In the genomic region with DNA sequence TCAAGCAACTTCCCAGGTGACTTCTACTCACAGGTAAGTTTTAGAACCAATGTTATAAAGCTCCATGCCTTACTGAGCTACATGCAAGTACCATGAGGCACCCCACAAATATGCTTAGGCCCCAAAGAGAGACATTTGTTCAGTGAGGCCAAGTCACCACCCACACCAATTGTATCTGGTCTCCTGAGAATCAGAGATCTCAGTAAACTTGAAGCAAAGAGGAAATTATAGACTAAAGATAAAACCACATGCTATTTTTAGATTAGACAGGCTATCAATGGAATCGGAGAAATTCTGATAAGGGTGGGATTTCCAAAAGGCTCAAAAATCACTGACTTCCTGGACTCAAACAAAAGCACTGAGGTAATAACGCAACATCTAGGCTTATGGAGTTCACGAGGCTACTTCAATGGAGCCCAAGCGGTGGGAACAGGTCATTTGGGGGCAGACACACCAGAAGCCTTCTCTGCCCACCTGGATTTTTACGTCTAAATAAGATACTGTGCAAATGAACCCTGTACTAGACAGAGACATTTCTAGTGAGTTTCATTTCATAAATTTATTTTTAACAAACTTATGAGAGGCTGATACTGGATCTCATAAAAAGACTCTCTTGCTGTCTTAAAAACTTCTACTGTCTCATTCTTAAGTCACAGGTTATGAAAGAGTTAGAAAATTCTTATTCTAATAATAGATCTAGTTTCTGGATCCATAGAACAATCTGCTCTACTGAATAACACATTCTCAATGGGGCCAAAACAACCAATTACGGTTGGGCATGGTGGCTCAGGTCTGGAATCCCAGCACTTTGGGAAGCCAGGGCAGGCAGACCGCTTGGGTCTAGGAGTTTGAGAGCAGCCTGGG, we compare ENCODE assay signal across 16 cellular contexts. TPM values are rescaled to one million over a fixed set of nuclear protein-coding genes. Genes with fewer than 3 reads are reported as not detected.
DNase-seq lines count a peak whose midpoint lies in the region; ATAC-seq, FAIRE-seq and TF ChIP-seq lines count a peak whose summit lies in the region.
"Had no signal": no experiment of that assay in that cellular context is flagged by ENCODE, and none has a peak within 500 bp of the region (broad histone marks: within the 10 kb centered on the region; RNA-seq: fewer than 3 reads in every experiment).

No MANE protein-coding gene starts in this region.

- FAIRE-seq in GM18507 (lab: Jason Lieb, UNC) = peak; percentile 21

- ATAC-seq in GM18873 (IDR thresholded peaks at IDR 0.05; ENCODE audit: low FRiP score, unreplicated experiment) = no peak
- ATAC-seq: activated T-cell treated with anti-CD3 and anti-CD28 coated beads, Interleukin-2, amount 50 U/mL, for 4 hours had no signal

- peak overlapping the region in 3 of 11 experiments; percentile 18 to 26 (median 23); a peak in 3 of 22 replicates for H3K9ac ChIP-seq in BLaER1 treated with 17β-estradiol and CSF1 and Interleukin-3, amounts not matched to agents 10 nM and 100 nM

- no peaks in the 10 kb centered on the region for H3K27me3 Mint-ChIP-seq in chondrocyte (ENCODE audit: low read depth)

- peaks cover 0 to 6% (median 0%) of the 10 kb centered on the region in 11 experiments; a peak in 1 of 22 replicates for H3K9me3 ChIP-seq in BLaER1 treated with 17β-estradiol and CSF1 and Interleukin-3, amounts not matched to agents 10 nM and 100 nM (replicated peaks in 1 of 11)
- no peaks in the 10 kb centered on the region for H3K9me3 ChIP-seq in osteoblast (ENCODE audit: low read depth, low read length)
- H3K9me3 ChIP-seq: BE2C, esophagus squamous epithelium had no signal

- TF ChIP-seq CTCF in chondrocyte (IDR thresholded peaks at IDR 0.05) = no peak
- no peak for TF ChIP-seq CTCF in osteoblast (IDR thresholded peaks at IDR 0.05; ENCODE audit: extremely low read depth, low read depth, low read length)

- H3K4me2 ChIP-seq in BLaER1 treated with 17β-estradiol and CSF1 and Interleukin-3, amounts not matched to agents 10 nM and 100 nM = peak overlapping the region; percentile 60 to 98 (median 94)
- peak overlapping the region; percentile 16 for H3K4me2 ChIP-seq in osteoblast (ENCODE audit: insufficient read depth, low read length)

- H3K4me1 ChIP-seq in BLaER1 treated with 17β-estradiol and CSF1 and Interleukin-3, amounts not matched to agents 10 nM and 100 nM = peaks cover 55 to 89% (median 70%) of the 10 kb centered on the region in 10 experiments
- H3K4me1 ChIP-seq in osteoblast (ENCODE audit: insufficient read depth, low read length) = peaks cover 34% of the 10 kb centered on the region
- H3K4me1 ChIP-seq: BE2C had no signal

- DNase-seq in GM18507 (ENCODE audit: extremely low spot score, insufficient read length, low read depth) = no peak
- no peak for DNase-seq in chondrocyte (ENCODE audit: low spot score)
- no peak for DNase-seq in osteoblast (ENCODE audit: insufficient read length, low spot score, missing footprints)
- no peak for DNase-seq in GDM1 (lab: John Stamatoyannopoulos, UW)
- no peak for DNase-seq in RKO (ENCODE audit: low spot score)
- no peak for DNase-seq in NCI-H1105 treated with DMSO at 0.1 percent for 48 hours (lab: John Stamatoyannopoulos, UW)
- DNase-seq: activated CD4-positive, alpha-beta T cell treated with anti-CD3 and anti-CD28 coated beads for 4 hours; activated T-cell treated with anti-CD3 and anti-CD28 coated beads, Interleukin-2, amount 50 U/mL, for 4 hours; BE2C; cortex of kidney; esophagus squamous epithelium; hypothalamus; MM.1S had no signal

- H3K36me3 Mint-ChIP-seq in chondrocyte (ENCODE audit: low read depth) = peaks cover 15% of the 10 kb centered on the region

- peaks cover 68 to 100% (median 96%) of the 10 kb centered on the region in 11 experiments for H4K20me1 ChIP-seq in BLaER1 treated with 17β-estradiol and CSF1 and Interleukin-3, amounts not matched to agents 10 nM and 100 nM
- peaks cover 12% of the 10 kb centered on the region for H4K20me1 ChIP-seq in osteoblast (ENCODE audit: insufficient read depth, low read length)

- H3K27me3 ChIP-seq in BLaER1 treated with 17β-estradiol and CSF1 and Interleukin-3, amounts not matched to agents 10 nM and 100 nM = no peaks in the 10 kb centered on the region
- no peaks in the 10 kb centered on the region for H3K27me3 ChIP-seq in osteoblast (ENCODE audit: insufficient read depth, low read length)
- H3K27me3 ChIP-seq: BE2C, esophagus squamous epithelium had no signal

- peak overlapping the region; percentile 77 for H3K27ac Mint-ChIP-seq in chondrocyte (ENCODE audit: unreplicated experiment)
- H3K27ac Mint-ChIP-seq: nephron had no signal

- H3K4me3 Mint-ChIP-seq in chondrocyte (ENCODE audit: unreplicated experiment) = no peak overlapping the region
- H3K4me3 Mint-ChIP-seq: activated T-cell treated with anti-CD3 and anti-CD28 coated beads, Interleukin-2, amount 50 U/mL, for 4 hours; nephron had no signal

- peak overlapping the region in 2 of 10 experiments; percentile 19 to 23; a peak in 2 of 20 replicates for H3K4me3 ChIP-seq in BLaER1 treated with 17β-estradiol and CSF1 and Interleukin-3, amounts not matched to agents 10 nM and 100 nM
- H3K4me3 ChIP-seq in osteoblast (ENCODE audit: insufficient read depth, low read length) = no peak overlapping the region
- H3K4me3 ChIP-seq: esophagus squamous epithelium had no signal

- H2AFZ ChIP-seq in osteoblast (ENCODE audit: low read length) = no peak overlapping the region

- peaks cover 99% of the 10 kb centered on the region for H3K79me2 ChIP-seq in osteoblast (ENCODE audit: insufficient read depth, low read length)

- peak overlapping the region in 3 of 11 experiments; percentile 14 to 39 (median 27); a peak in 6 of 22 replicates for H3K27ac ChIP-seq in BLaER1 treated with 17β-estradiol and CSF1 and Interleukin-3, amounts not matched to agents 10 nM and 100 nM
- H3K27ac ChIP-seq in osteoblast (ENCODE audit: low read depth, low read length) = peak overlapping the region; percentile 86

- peaks cover 35 to 64% (median 50%) of the 10 kb centered on the region in 11 experiments for H3K36me3 ChIP-seq in BLaER1 treated with 17β-estradiol and CSF1 and Interleukin-3, amounts not matched to agents 10 nM and 100 nM
- H3K36me3 ChIP-seq in osteoblast (ENCODE audit: insufficient read depth, low read length) = peaks cover 15% of the 10 kb centered on the region

- peaks cover 74% of the 10 kb centered on the region for H3K4me1 Mint-ChIP-seq in chondrocyte (ENCODE audit: low read depth)

- no peaks in the 10 kb centered on the region for H3K9me3 Mint-ChIP-seq in chondrocyte (ENCODE audit: low read depth)
- H3K9me3 Mint-ChIP-seq: activated T-cell treated with anti-CD3 and anti-CD28 coated beads, Interleukin-2, amount 50 U/mL, for 4 hours; nephron had no signal

RNA-seq across cellular contexts. Expression of a gene that starts 7.7 kb away (rescaled TPM):
- total RNA-seq in chondrocyte (31.7 to 35.0 TPM (median 34.0 TPM) in 3 replicates), osteoblast (46.6 and 52.5 TPM in 2 replicates)

RNA-seq across cellular contexts. Expression of a gene that starts 37.3 kb away (rescaled TPM):
- total RNA-seq in chondrocyte (0.22 to 0.44 TPM (median 0.27 TPM) in 3 replicates), osteoblast (not detected in 2 replicates)
